In the genomic region with DNA sequence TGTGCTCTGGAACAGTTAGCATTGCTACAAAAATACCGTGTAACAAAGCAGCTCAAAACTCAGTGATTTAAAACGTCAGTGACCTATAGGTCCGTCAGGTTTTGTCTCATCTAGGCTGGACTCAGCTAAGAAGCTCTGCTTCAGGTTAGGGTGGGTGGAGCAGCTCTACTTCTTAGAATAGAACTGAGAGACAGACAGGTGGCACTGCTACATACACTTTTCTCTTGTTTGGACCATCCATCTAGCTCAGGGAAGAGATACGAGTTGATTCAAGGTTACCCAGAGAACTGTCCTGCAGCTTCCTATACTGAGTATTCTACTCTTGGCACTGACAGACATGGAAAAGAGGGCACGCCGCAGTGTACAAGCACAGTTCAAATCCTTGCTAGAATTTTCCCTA, we compare ENCODE assay signal across 22 cellular contexts.
"Had no signal": no experiment of that assay in that cellular context is flagged by ENCODE, and none has a peak within 500 bp of the region (broad histone marks: within the 10 kb centered on the region; RNA-seq: fewer than 3 reads in every experiment).

No MANE protein-coding gene starts in this region.

- H3K27ac ChIP-seq: RWPE1 had no signal

- H3K4me2 ChIP-seq: SK-N-SH had no signal

- H3K9me3 ChIP-seq: SK-N-SH had no signal

- H3K9ac ChIP-seq: SK-N-SH had no signal

- ATAC-seq: Panc1, PC-3 had no signal

- DNase-seq: IMR-90; Kasumi-1; KG1; MM.1S; NCI-H1092 treated with DMSO at 0.1 percent for 48 hours; NCI-H1436; NCI-H187; NCI-H2029; NCI-H2081 treated with DMSO at 0.1 percent for 48 hours; NCI-H2171; NCI-H226; NCI-H446; NCI-H510A; NCI-H524 treated with DMSO at 0.1 percent for 48 hours; NCI-H69; NCI-H774; NK-92 treated with Interleukin-12 subunit alpha and Interleukin-12 subunit beta, amount 100 ng/mL, for 24 hours; PC-3; SHP77; SK-N-SH had no signal
